2 cellular contexts compared by ENCODE assay signal in the genomic region with DNA sequence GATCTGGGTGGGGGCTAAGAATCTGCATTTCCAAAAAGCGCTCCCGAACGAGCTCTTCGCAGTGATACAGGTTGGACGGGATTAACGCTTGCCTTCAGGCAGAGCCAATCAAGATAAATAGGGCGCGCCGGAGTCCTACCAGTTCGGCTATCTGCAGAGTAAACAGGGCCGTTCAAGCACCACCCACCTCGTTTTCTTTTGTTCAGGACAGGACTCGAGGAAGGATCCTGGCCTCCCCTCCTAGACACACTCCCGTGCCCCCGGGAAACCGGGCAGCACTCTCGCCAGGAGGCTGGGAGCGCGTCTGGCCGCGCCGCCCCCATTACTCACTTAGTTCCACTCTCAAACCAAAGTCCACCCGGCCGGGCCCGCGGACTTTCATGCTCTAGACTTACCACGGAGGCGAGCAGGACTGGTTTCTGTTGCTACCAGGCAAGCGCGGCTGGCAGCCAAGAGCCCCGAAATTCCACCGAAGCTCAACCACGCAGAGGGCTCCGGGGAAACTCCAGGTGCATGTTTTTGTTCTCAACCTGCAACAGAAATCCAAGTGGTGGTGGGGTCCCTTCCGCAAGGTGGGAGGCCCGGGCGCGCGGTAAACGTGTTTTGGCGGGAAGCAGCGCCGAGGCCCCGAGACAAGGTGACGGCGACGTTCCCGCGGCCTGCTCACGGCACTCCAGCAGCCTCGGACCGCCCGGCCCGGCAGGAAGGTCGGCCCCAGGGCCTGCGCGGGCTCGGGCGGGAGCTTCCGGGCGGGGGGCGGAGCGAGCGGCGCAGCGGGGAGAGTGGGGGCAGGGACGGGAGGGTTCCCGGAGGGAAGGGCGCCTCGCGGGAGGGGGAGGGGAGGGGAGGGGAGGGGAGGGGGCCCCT.
TF ChIP-seq lines count a peak whose summit lies in the region.

No MANE protein-coding gene starts in this region.

TF ChIP-seq in A549, 52 proteins besides CTCF, POLR2A, EP300 and RAD21 (continues in another document):
- TF ChIP-seq CEBPB (IDR thresholded peaks at IDR 0.05) (no peak), TFCP2L1 (CRISPR knock-in tag; IDR thresholded peaks at IDR 0.05) (0 out of 2 replicates have a peak, but pooled peaks have one; percentile 61), CHD2 (IDR thresholded peaks at IDR 0.05; ENCODE audit: low read length, partially characterized antibody) (no peak), EHF (CRISPR knock-in tag; IDR thresholded peaks at IDR 0.05) (no peak), CHD4 (IDR thresholded peaks at IDR 0.05; ENCODE audit: borderline replicate concordance) (no peak), KDM5A (IDR thresholded peaks at IDR 0.05) (no peak), SREBF2 (IDR thresholded peaks at IDR 0.05) (no peak), ESRRA (IDR thresholded peaks at IDR 0.05; ENCODE audit: borderline replicate concordance, low read length) (no peak), ZC3H11A (IDR thresholded peaks at IDR 0.05) (no peak), ZFP36 (IDR thresholded peaks at IDR 0.05; ENCODE audit: borderline replicate concordance, partially characterized antibody) (no peak), FOSB (CRISPR knock-in tag; IDR thresholded peaks at IDR 0.05) (0 out of 2 replicates have a peak, but pooled peaks have one; percentile 6), PHF8 (IDR thresholded peaks at IDR 0.05; ENCODE audit: borderline replicate concordance, low read depth) (no peak), HOXB5 (CRISPR knock-in tag; IDR thresholded peaks at IDR 0.05) (no peak), ZNF302 (CRISPR knock-in tag; IDR thresholded peaks at IDR 0.05) (no peak), MAFK (IDR thresholded peaks at IDR 0.05; ENCODE audit: partially characterized antibody) (no peak), RCOR1 (IDR thresholded peaks at IDR 0.05; ENCODE audit: low read depth, low read length) (no peak), KDM1A (IDR thresholded peaks at IDR 0.05; ENCODE audit: low read depth) (no peak), MYC (IDR thresholded peaks at IDR 0.05; ENCODE audit: borderline replicate concordance, low read length) (no peak; the same call in 1 of the 2 replicates), GATA3 (IDR thresholded peaks at IDR 0.05; ENCODE audit: borderline replicate concordance) (no peak), RFX5 (IDR thresholded peaks at IDR 0.05) (no peak), JUNB (IDR thresholded peaks at IDR 0.05) (no peak), RARB (CRISPR knock-in tag; IDR thresholded peaks at IDR 0.05) (no peak)
- TF ChIP-seq, protein P1, sequence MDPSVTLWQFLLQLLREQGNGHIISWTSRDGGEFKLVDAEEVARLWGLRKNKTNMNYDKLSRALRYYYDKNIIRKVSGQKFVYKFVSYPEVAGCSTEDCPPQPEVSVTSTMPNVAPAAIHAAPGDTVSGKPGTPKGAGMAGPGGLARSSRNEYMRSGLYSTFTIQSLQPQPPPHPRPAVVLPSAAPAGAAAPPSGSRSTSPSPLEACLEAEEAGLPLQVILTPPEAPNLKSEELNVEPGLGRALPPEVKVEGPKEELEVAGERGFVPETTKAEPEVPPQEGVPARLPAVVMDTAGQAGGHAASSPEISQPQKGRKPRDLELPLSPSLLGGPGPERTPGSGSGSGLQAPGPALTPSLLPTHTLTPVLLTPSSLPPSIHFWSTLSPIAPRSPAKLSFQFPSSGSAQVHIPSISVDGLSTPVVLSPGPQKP (IDR thresholded peaks at IDR 0.05; ENCODE audit: low read depth, low read length) = no peak
- TF ChIP-seq, protein P2, sequence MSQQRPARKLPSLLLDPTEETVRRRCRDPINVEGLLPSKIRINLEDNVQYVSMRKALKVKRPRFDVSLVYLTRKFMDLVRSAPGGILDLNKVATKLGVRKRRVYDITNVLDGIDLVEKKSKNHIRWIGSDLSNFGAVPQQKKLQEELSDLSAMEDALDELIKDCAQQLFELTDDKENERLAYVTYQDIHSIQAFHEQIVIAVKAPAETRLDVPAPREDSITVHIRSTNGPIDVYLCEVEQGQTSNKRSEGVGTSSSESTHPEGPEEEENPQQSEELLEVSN (IDR thresholded peaks at IDR 0.05; ENCODE audit: borderline replicate concordance, low read depth) = peak; percentile 91
- TF ChIP-seq, protein P3, sequence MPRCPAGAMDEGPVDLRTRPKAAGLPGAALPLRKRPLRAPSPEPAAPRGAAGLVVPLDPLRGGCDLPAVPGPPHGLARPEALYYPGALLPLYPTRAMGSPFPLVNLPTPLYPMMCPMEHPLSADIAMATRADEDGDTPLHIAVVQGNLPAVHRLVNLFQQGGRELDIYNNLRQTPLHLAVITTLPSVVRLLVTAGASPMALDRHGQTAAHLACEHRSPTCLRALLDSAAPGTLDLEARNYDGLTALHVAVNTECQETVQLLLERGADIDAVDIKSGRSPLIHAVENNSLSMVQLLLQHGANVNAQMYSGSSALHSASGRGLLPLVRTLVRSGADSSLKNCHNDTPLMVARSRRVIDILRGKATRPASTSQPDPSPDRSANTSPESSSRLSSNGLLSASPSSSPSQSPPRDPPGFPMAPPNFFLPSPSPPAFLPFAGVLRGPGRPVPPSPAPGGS (IDR thresholded peaks at IDR 0.05) = peak; percentile 31; the same call in 1 of the 3 replicates
- TF ChIP-seq, protein P4, sequence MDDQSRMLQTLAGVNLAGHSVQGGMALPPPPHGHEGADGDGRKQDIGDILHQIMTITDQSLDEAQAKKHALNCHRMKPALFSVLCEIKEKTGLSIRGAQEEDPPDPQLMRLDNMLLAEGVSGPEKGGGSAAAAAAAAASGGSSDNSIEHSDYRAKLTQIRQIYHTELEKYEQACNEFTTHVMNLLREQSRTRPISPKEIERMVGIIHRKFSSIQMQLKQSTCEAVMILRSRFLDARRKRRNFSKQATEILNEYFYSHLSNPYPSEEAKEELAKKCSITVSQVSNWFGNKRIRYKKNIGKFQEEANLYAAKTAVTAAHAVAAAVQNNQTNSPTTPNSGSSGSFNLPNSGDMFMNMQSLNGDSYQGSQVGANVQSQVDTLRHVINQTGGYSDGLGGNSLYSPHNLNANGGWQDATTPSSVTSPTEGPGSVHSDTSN (IDR thresholded peaks at IDR 0.05) = peak; percentile 40; the same call in 1 of the 2 replicates
- TF ChIP-seq, protein P5, sequence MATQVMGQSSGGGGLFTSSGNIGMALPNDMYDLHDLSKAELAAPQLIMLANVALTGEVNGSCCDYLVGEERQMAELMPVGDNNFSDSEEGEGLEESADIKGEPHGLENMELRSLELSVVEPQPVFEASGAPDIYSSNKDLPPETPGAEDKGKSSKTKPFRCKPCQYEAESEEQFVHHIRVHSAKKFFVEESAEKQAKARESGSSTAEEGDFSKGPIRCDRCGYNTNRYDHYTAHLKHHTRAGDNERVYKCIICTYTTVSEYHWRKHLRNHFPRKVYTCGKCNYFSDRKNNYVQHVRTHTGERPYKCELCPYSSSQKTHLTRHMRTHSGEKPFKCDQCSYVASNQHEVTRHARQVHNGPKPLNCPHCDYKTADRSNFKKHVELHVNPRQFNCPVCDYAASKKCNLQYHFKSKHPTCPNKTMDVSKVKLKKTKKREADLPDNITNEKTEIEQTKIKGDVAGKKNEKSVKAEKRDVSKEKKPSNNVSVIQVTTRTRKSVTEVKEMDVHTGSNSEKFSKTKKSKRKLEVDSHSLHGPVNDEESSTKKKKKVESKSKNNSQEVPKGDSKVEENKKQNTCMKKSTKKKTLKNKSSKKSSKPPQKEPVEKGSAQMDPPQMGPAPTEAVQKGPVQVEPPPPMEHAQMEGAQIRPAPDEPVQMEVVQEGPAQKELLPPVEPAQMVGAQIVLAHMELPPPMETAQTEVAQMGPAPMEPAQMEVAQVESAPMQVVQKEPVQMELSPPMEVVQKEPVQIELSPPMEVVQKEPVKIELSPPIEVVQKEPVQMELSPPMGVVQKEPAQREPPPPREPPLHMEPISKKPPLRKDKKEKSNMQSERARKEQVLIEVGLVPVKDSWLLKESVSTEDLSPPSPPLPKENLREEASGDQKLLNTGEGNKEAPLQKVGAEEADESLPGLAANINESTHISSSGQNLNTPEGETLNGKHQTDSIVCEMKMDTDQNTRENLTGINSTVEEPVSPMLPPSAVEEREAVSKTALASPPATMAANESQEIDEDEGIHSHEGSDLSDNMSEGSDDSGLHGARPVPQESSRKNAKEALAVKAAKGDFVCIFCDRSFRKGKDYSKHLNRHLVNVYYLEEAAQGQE (IDR thresholded peaks at IDR 0.05) = no peak

TF ChIP-seq in H1, 55 proteins besides CTCF, POLR2A, EP300 and RAD21 (continues in another document):
- no peak for TF ChIP-seq SUZ12 (IDR thresholded peaks at IDR 0.05; ENCODE audit: low read length)
- no peak; a peak in 1 of 4 replicates for TF ChIP-seq SIN3A (conservative IDR thresholded peaks at IDR 0.05 in 1 of 2, IDR thresholded peaks at IDR 0.05 in 1 of 2; ENCODE audit: low read depth in 1 of 2, low read length in 2 of 2)
- no peak for TF ChIP-seq HDAC6 (IDR thresholded peaks at IDR 0.05; ENCODE audit: low read depth, low read length)
- peak; percentile 65 for TF ChIP-seq POLR2AphosphoS5 (IDR thresholded peaks at IDR 0.05; ENCODE audit: low read depth, low read length)
- TF ChIP-seq JUND (IDR thresholded peaks at IDR 0.05; ENCODE audit: low read length) = no peak
- no peak for TF ChIP-seq EZH2 (IDR thresholded peaks at IDR 0.05; ENCODE audit: low read depth, low read length, severe bottlenecking)
- no peak for TF ChIP-seq POU5F1 (IDR thresholded peaks at IDR 0.05; ENCODE audit: low read depth, low read length)
- no peak for TF ChIP-seq NANOG (IDR thresholded peaks at IDR 0.05; ENCODE audit: insufficient read depth, low read depth, low read length, poor library complexity, severe bottlenecking)
- peak; percentile 69 for TF ChIP-seq TAF1 (IDR thresholded peaks at IDR 0.05; ENCODE audit: low read depth, low read length)
- peak; percentile 6; the same call in 1 of the 2 replicates for TF ChIP-seq YY1 (IDR thresholded peaks at IDR 0.05; ENCODE audit: low read depth, low read length)
- TF ChIP-seq, protein P6, sequence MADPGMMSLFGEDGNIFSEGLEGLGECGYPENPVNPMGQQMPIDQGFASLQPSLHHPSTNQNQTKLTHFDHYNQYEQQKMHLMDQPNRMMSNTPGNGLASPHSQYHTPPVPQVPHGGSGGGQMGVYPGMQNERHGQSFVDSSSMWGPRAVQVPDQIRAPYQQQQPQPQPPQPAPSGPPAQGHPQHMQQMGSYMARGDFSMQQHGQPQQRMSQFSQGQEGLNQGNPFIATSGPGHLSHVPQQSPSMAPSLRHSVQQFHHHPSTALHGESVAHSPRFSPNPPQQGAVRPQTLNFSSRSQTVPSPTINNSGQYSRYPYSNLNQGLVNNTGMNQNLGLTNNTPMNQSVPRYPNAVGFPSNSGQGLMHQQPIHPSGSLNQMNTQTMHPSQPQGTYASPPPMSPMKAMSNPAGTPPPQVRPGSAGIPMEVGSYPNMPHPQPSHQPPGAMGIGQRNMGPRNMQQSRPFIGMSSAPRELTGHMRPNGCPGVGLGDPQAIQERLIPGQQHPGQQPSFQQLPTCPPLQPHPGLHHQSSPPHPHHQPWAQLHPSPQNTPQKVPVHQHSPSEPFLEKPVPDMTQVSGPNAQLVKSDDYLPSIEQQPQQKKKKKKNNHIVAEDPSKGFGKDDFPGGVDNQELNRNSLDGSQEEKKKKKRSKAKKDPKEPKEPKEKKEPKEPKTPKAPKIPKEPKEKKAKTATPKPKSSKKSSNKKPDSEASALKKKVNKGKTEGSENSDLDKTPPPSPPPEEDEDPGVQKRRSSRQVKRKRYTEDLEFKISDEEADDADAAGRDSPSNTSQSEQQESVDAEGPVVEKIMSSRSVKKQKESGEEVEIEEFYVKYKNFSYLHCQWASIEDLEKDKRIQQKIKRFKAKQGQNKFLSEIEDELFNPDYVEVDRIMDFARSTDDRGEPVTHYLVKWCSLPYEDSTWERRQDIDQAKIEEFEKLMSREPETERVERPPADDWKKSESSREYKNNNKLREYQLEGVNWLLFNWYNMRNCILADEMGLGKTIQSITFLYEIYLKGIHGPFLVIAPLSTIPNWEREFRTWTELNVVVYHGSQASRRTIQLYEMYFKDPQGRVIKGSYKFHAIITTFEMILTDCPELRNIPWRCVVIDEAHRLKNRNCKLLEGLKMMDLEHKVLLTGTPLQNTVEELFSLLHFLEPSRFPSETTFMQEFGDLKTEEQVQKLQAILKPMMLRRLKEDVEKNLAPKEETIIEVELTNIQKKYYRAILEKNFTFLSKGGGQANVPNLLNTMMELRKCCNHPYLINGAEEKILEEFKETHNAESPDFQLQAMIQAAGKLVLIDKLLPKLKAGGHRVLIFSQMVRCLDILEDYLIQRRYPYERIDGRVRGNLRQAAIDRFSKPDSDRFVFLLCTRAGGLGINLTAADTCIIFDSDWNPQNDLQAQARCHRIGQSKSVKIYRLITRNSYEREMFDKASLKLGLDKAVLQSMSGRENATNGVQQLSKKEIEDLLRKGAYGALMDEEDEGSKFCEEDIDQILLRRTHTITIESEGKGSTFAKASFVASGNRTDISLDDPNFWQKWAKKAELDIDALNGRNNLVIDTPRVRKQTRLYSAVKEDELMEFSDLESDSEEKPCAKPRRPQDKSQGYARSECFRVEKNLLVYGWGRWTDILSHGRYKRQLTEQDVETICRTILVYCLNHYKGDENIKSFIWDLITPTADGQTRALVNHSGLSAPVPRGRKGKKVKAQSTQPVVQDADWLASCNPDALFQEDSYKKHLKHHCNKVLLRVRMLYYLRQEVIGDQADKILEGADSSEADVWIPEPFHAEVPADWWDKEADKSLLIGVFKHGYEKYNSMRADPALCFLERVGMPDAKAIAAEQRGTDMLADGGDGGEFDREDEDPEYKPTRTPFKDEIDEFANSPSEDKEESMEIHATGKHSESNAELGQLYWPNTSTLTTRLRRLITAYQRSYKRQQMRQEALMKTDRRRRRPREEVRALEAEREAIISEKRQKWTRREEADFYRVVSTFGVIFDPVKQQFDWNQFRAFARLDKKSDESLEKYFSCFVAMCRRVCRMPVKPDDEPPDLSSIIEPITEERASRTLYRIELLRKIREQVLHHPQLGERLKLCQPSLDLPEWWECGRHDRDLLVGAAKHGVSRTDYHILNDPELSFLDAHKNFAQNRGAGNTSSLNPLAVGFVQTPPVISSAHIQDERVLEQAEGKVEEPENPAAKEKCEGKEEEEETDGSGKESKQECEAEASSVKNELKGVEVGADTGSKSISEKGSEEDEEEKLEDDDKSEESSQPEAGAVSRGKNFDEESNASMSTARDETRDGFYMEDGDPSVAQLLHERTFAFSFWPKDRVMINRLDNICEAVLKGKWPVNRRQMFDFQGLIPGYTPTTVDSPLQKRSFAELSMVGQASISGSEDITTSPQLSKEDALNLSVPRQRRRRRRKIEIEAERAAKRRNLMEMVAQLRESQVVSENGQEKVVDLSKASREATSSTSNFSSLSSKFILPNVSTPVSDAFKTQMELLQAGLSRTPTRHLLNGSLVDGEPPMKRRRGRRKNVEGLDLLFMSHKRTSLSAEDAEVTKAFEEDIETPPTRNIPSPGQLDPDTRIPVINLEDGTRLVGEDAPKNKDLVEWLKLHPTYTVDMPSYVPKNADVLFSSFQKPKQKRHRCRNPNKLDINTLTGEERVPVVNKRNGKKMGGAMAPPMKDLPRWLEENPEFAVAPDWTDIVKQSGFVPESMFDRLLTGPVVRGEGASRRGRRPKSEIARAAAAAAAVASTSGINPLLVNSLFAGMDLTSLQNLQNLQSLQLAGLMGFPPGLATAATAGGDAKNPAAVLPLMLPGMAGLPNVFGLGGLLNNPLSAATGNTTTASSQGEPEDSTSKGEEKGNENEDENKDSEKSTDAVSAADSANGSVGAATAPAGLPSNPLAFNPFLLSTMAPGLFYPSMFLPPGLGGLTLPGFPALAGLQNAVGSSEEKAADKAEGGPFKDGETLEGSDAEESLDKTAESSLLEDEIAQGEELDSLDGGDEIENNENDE (IDR thresholded peaks at IDR 0.05; ENCODE audit: insufficient replicate concordance, low read length) = no peak
- no peak for TF ChIP-seq SIRT6 (IDR thresholded peaks at IDR 0.05; ENCODE audit: low read length)
- no peak for TF ChIP-seq ZNF274 (IDR thresholded peaks at IDR 0.05; ENCODE audit: borderline replicate concordance, extremely low read depth, low read length)
- TF ChIP-seq BCL11A (IDR thresholded peaks at IDR 0.05; ENCODE audit: low read depth in 2 of 2, low read length in 2 of 2) = no peak
- no peak for TF ChIP-seq RNF2 (IDR thresholded peaks at IDR 0.05; ENCODE audit: borderline replicate concordance, low read depth, low read length, missing control alignments, poor library complexity, severe bottlenecking)
- TF ChIP-seq, protein P7, sequence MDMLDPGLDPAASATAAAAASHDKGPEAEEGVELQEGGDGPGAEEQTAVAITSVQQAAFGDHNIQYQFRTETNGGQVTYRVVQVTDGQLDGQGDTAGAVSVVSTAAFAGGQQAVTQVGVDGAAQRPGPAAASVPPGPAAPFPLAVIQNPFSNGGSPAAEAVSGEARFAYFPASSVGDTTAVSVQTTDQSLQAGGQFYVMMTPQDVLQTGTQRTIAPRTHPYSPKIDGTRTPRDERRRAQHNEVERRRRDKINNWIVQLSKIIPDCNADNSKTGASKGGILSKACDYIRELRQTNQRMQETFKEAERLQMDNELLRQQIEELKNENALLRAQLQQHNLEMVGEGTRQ (IDR thresholded peaks at IDR 0.05; ENCODE audit: low read length) = no peak
